ENCODE assay signal across 8 cellular contexts in genomic region chr14:102320671-102321455, GRCh38. TPM values are rescaled to one million over a fixed set of nuclear protein-coding genes. Genes with fewer than 3 reads are reported as not detected.
DNase-seq lines count a peak whose midpoint lies in the region; ATAC-seq, FAIRE-seq and TF ChIP-seq lines count a peak whose summit lies in the region.

No MANE protein-coding gene starts in this region.

- peak overlapping the region; percentile 69 for H3K4me3 ChIP-seq in CD8-positive, alpha-beta memory T cell (ENCODE audit: low read length)
- peak overlapping the region; percentile 66 to 71 for H3K4me3 ChIP-seq in Panc1 (ENCODE audit: low read depth in 2 of 2, low read length in 2 of 2)
- peak overlapping the region in 1 of 3 experiments; percentile 81 for H3K4me3 ChIP-seq in endothelial cell of umbilical vein (replicated peaks in 1 of 3; ENCODE audit: insufficient read depth in 1 of 3, low read depth in 1 of 3, low read length in 3 of 3)
- H3K4me3 ChIP-seq in pancreas, result peak overlapping the region in 3 of 4 donors; percentile 59 to 82 (median 76)

- H3K36me3 ChIP-seq in CD8-positive, alpha-beta memory T cell (ENCODE audit: insufficient read depth, low read length), result no peaks in the 10 kb centered on the region
- H3K36me3 ChIP-seq in Panc1 (ENCODE audit: control insufficient read depth, insufficient read depth, low read length), result no peaks in the 10 kb centered on the region
- peaks cover 0 to under 1% of the 10 kb centered on the region in 2 experiments for H3K36me3 ChIP-seq in endothelial cell of umbilical vein (ENCODE audit: control insufficient read depth in 2 of 2, extremely low read depth in 1 of 2, insufficient read depth in 2 of 2, low read length in 2 of 2)
- H3K36me3 ChIP-seq in pancreas, result peaks cover 0 to 2% (median 0%) of the 10 kb centered on the region in 3 donors

- H3K9me3 ChIP-seq in CD8-positive, alpha-beta memory T cell (ENCODE audit: low read length), result no peaks in the 10 kb centered on the region
- H3K9me3 ChIP-seq in Panc1 (ENCODE audit: control insufficient read depth, insufficient read depth, low read depth, low read length) (no peaks in the 10 kb centered on the region), endothelial cell of umbilical vein (replicated peaks; ENCODE audit: control insufficient read depth, insufficient read depth, low read length) (no peaks in the 10 kb centered on the region), pancreas (no peaks in the 10 kb centered on the region)

- dilution Hi-C loops in endothelial cell of umbilical vein (cut with MboI; ENCODE audit: extremely low pct_ligation_motif_present, low sequenced_read_pairs), result no loop called here

- WGBS in pancreas, 2 donors, result 51 to 57% methylated on average over 17 of the region's 17 CpGs

- no peaks in the 10 kb centered on the region for H3K27me3 ChIP-seq in CD8-positive, alpha-beta memory T cell (ENCODE audit: insufficient read depth, low read length, poor library complexity, severe bottlenecking)
- H3K27me3 ChIP-seq in Panc1 (ENCODE audit: control insufficient read depth, insufficient read depth, low read length) (no peaks in the 10 kb centered on the region), endothelial cell of umbilical vein (ENCODE audit: control insufficient read depth in 2 of 2, insufficient read depth in 2 of 2, low read length in 2 of 2) (no peaks in the 10 kb centered on the region), pancreas (no peaks in the 10 kb centered on the region)

- H4K20me1 ChIP-seq in endothelial cell of umbilical vein (replicated peaks; ENCODE audit: control insufficient read depth, extremely low read depth, insufficient read depth, low read length), result no peaks in the 10 kb centered on the region

- peaks cover 31% of the 10 kb centered on the region for H3K4me1 ChIP-seq in CD8-positive, alpha-beta memory T cell (ENCODE audit: insufficient read depth, low read length)
- peaks cover 16% of the 10 kb centered on the region for H3K4me1 ChIP-seq in Panc1 (ENCODE audit: control insufficient read depth, insufficient read depth, low read length)
- peaks cover 21% of the 10 kb centered on the region for H3K4me1 ChIP-seq in endothelial cell of umbilical vein (ENCODE audit: control insufficient read depth, extremely low read depth, insufficient read depth, low read length)
- H3K4me1 ChIP-seq in pancreas, result peaks cover 6 to 17% (median 10%) of the 10 kb centered on the region in 3 donors

- H3K9me3 Mint-ChIP-seq in CD8-positive, alpha-beta memory T cell, result peaks cover 0 to 3% (median 0%) of the 10 kb centered on the region in 5 donors

- peak overlapping the region; percentile 84 to 96 (median 88) for H3K4me3 Mint-ChIP-seq in CD8-positive, alpha-beta memory T cell

- no peaks in the 10 kb centered on the region for H3K9me1 ChIP-seq in endothelial cell of umbilical vein (replicated peaks; ENCODE audit: control insufficient read depth, extremely low read depth, insufficient read depth, low read length)

- ATAC-seq in Panc1 (no peak), pancreas (no peak), GM18502 (IDR thresholded peaks at IDR 0.05; ENCODE audit: poor library complexity, unreplicated experiment) (no peak)

- intact Hi-C loops in Panc1 (cut with micrococcal nuclease; ENCODE audit: unreplicated experiment), result no loop called here
- intact Hi-C loops in endothelial cell of umbilical vein (cut with micrococcal nuclease), result no loop called here
- intact Hi-C loops in pancreas (cut with DNase I), result no loop called here

- H3K79me2 ChIP-seq in endothelial cell of umbilical vein (ENCODE audit: control insufficient read depth, insufficient read depth, low read length), result peaks cover 5% of the 10 kb centered on the region

- FAIRE-seq in endothelial cell of umbilical vein (lab: Jason Lieb, UNC), result no peak
- FAIRE-seq in pancreas (lab: Jason Lieb, UNC), result no peak

- TF ChIP-seq CTCF in Panc1 (IDR thresholded peaks at IDR 0.05) (no peak), endothelial cell of umbilical vein (IDR thresholded peaks at IDR 0.05; ENCODE audit: extremely low read depth in 1 of 2, insufficient read depth in 1 of 2, low read depth in 1 of 2, low read length in 2 of 2) (no peak), pancreas (IDR thresholded peaks at IDR 0.05) (no peak)

- in situ Hi-C loops in Panc1 (cut with HindIII; ENCODE audit: low pct_unique_long_range_greater_than_20kb, low sequenced_read_pairs) (loop anchor here (25.0 kb wide), 1 partner anchor 109 kb away; no protein-coding TSS in a partner anchor), ACHN (cut with HindIII; ENCODE audit: low pct_ligation_motif_present, low pct_unique_long_range_greater_than_20kb, low sequenced_read_pairs) (no loop called here)

- H3K9ac ChIP-seq in endothelial cell of umbilical vein (replicated peaks; ENCODE audit: extremely low read depth, insufficient read depth, low read length), result peak overlapping the region; percentile 86

- POLR2A ChIA-PET in CD8-positive, alpha-beta memory T cell (lab: Charles Lee), result interaction anchor here (0.6 to 1.4 kb wide), 2 partner anchors 10 to 41 kb away, joined by 3 read pairs; partner anchors contain the start of genes CINP and TECPR2
- POLR2A ChIA-PET in Panc1 (lab: Charles Lee), result interaction anchor here (1.1 kb wide), 1 partner anchor 18 kb away, joined by 17 read pairs; no protein-coding TSS in a partner anchor
- POLR2A ChIA-PET in endothelial cell of umbilical vein (lab: Charles Lee), result no interaction called here

- no peak for DNase-seq in CD8-positive, alpha-beta memory T cell
- DNase-seq in Panc1 (ENCODE audit: low read depth, low spot score) (no peak), endothelial cell of umbilical vein (ENCODE audit: low read depth, low spot score) (no peak), pancreas (peak in 1 of 6 donors; percentile 53), activated gamma-delta T cell treated with Interleukin-2 at 50 U/mL for 16 hours (no peak), ACHN (no peak), A172 (ENCODE audit: low spot score) (no peak)

- H2AFZ ChIP-seq in endothelial cell of umbilical vein (ENCODE audit: low read depth, low read length), result peak overlapping the region; percentile 21

- CTCF ChIA-PET in CD8-positive, alpha-beta memory T cell (lab: Charles Lee), result interaction anchor here (0.7 to 2.3 kb wide), 4 partner anchors 12 to 359 kb away, joined by 3 to 6 read pairs (median 4); partner anchors contain the start of gene MOK
- CTCF ChIA-PET in Panc1 (lab: Charles Lee) (no interaction called here), endothelial cell of umbilical vein (lab: Charles Lee) (interaction anchor here (1.0 to 1.5 kb wide), 2 partner anchors 118 to 195 kb away, joined by 3 to 6 read pairs; no protein-coding TSS in a partner anchor)

- H3K27me3 Mint-ChIP-seq in CD8-positive, alpha-beta memory T cell, result peaks cover 0 to 8% of the 10 kb centered on the region in 2 donors

- H3K36me3 Mint-ChIP-seq in CD8-positive, alpha-beta memory T cell, result peaks cover 0 to 23% (median 2%) of the 10 kb centered on the region in 3 donors

- H3K27ac Mint-ChIP-seq in CD8-positive, alpha-beta memory T cell, result peak overlapping the region; percentile 65 to 99 (median 94)

- TSS peak; percentile 84 for BruUV-seq in Panc1 (replicated peaks; lab: Mats Ljungman, UMichigan)
- no TSS peak for BruUV-seq in endothelial cell of umbilical vein (replicated peaks; lab: Mats Ljungman, UMichigan)

- peak overlapping the region; percentile 87 for H3K4me2 ChIP-seq in endothelial cell of umbilical vein (ENCODE audit: insufficient read depth, low read length)

- peak overlapping the region; percentile 88 for H3K27ac ChIP-seq in CD8-positive, alpha-beta memory T cell (ENCODE audit: low read depth, low read length)
- H3K27ac ChIP-seq in Panc1 (ENCODE audit: low read length), result peak overlapping the region; percentile 89
- H3K27ac ChIP-seq in endothelial cell of umbilical vein (ENCODE audit: insufficient read depth, low read depth, low read length), result no peak overlapping the region
- peak overlapping the region in 2 of 4 donors; percentile 88 to 90 for H3K27ac ChIP-seq in pancreas

- H3K4me1 Mint-ChIP-seq in CD8-positive, alpha-beta memory T cell, result peaks cover 37 to 58% (median 57%) of the 10 kb centered on the region in 3 donors

- TF ChIP-seq POLR2A in endothelial cell of umbilical vein (IDR thresholded peaks at IDR 0.05; ENCODE audit: low read depth, low read length), result no peak

RNA-seq across cellular contexts. Expression of gene ZNF839, which starts 1.3 kb away (rescaled TPM):
- total RNA-seq in CD8-positive, alpha-beta memory T cell, result 10 to 100 TPM; 12.9 to 14.0 TPM
- polyA plus RNA-seq in CD8-positive, alpha-beta memory T cell, result 7.2 TPM
- total RNA-seq in Panc1 (2021; ENCODE audit: unreplicated experiment) (10.8 TPM), endothelial cell of umbilical vein (12.5 TPM in 2 replicates), pancreas (1 to 10 TPM; 5.9 to 8.3 (median 6.8) TPM)
- 7.2 TPM for polyA plus RNA-seq in Panc1 (2012; ENCODE audit: insufficient read length)
- polyA plus RNA-seq in endothelial cell of umbilical vein (8.5 and 9.8 TPM in 2 replicates), pancreas (10 to 100 TPM; 16.3 to 24.9 TPM)
- 6.2 and 7.3 TPM in 2 replicates for polyA plus RNA-seq in endothelial cell of umbilical vein (2011; cell fraction: cytosol; rRNA removed)
- 39.0 and 41.4 TPM in 2 replicates for polyA plus RNA-seq in endothelial cell of umbilical vein (2011; cell fraction: nucleus; rRNA removed)
- 4.2 and 4.6 TPM in 2 replicates for polyA plus RNA-seq in endothelial cell of umbilical vein (2012)
- 7.1 and 7.3 TPM in 2 replicates for polyA minus RNA-seq in endothelial cell of umbilical vein
- polyA minus RNA-seq in endothelial cell of umbilical vein (2011; cell fraction: cytosol; rRNA and poly(A)+ RNA removed), result 12.1 TPM
- polyA minus RNA-seq in endothelial cell of umbilical vein (2011; cell fraction: nucleus; rRNA and poly(A)+ RNA removed), result 10.3 and 10.9 TPM in 2 replicates
- 6.8 and 8.5 TPM in 2 replicates for total RNA-seq in A172 (2014; rRNA removed; shearing (Covaris generic))

RNA-seq across cellular contexts. Expression of gene MOK, which starts 15.9 kb away (rescaled TPM):
- 1 to 10 TPM; 5.8 to 7.3 TPM for total RNA-seq in CD8-positive, alpha-beta memory T cell
- polyA plus RNA-seq in CD8-positive, alpha-beta memory T cell, result 2.8 TPM
- 9.8 TPM for total RNA-seq in Panc1 (2021; ENCODE audit: unreplicated experiment)
- polyA plus RNA-seq in Panc1 (2012; ENCODE audit: insufficient read length), result 6.9 TPM
- total RNA-seq in endothelial cell of umbilical vein, result 6.1 and 6.4 TPM in 2 replicates
- 7.2 and 8.6 TPM in 2 replicates for polyA plus RNA-seq in endothelial cell of umbilical vein
- 5.4 and 5.5 TPM in 2 replicates for polyA plus RNA-seq in endothelial cell of umbilical vein (2011; cell fraction: cytosol; rRNA removed)
- polyA plus RNA-seq in endothelial cell of umbilical vein (2011; cell fraction: nucleus; rRNA removed), result 30.9 TPM in 2 replicates
- 2.7 and 4.3 TPM in 2 replicates for polyA plus RNA-seq in endothelial cell of umbilical vein (2012)
- 5.9 and 7.3 TPM in 2 replicates for polyA minus RNA-seq in endothelial cell of umbilical vein
- polyA minus RNA-seq in endothelial cell of umbilical vein (2011; cell fraction: cytosol; rRNA and poly(A)+ RNA removed), result 1.1 TPM
- polyA minus RNA-seq in endothelial cell of umbilical vein (2011; cell fraction: nucleus; rRNA and poly(A)+ RNA removed), result 10.8 and 12.0 TPM in 2 replicates
- total RNA-seq in pancreas, result 10 to 100 TPM in 2 of 6 donors, 1 to 10 TPM in 4; 7.7 to 10.7 (median 8.6) TPM
- polyA plus RNA-seq in pancreas, result 10 to 100 TPM; 24.9 to 35.9 TPM
- total RNA-seq in A172 (2014; rRNA removed; shearing (Covaris generic)), result 8.4 and 11.6 TPM in 2 replicates

RNA-seq across cellular contexts. Expression of gene CINP, which starts 41.8 kb away (rescaled TPM):
- total RNA-seq in CD8-positive, alpha-beta memory T cell, result 10 to 100 TPM; 65.4 to 66.0 TPM
- 40.5 TPM for polyA plus RNA-seq in CD8-positive, alpha-beta memory T cell
- total RNA-seq in Panc1 (2021; ENCODE audit: unreplicated experiment) (28.3 TPM), endothelial cell of umbilical vein (42.1 and 44.0 TPM in 2 replicates), pancreas (10 to 100 TPM; 19.5 to 26.3 (median 23.8) TPM)
- 29.0 TPM for polyA plus RNA-seq in Panc1 (2012; ENCODE audit: insufficient read length)
- polyA plus RNA-seq in endothelial cell of umbilical vein (73.3 and 79.1 TPM in 2 replicates), pancreas (10 to 100 TPM; 25.8 to 26.4 TPM)
- polyA plus RNA-seq in endothelial cell of umbilical vein (2011; cell fraction: cytosol; rRNA removed), result 54.9 and 58.6 TPM in 2 replicates
- polyA plus RNA-seq in endothelial cell of umbilical vein (2011; cell fraction: nucleus; rRNA removed), result 22.6 and 23.5 TPM in 2 replicates
- 36.6 and 48.0 TPM in 2 replicates for polyA plus RNA-seq in endothelial cell of umbilical vein (2012)
- 23.1 and 35.2 TPM in 2 replicates for polyA minus RNA-seq in endothelial cell of umbilical vein
- polyA minus RNA-seq in endothelial cell of umbilical vein (2011; cell fraction: cytosol; rRNA and poly(A)+ RNA removed), result 29.0 TPM
- polyA minus RNA-seq in endothelial cell of umbilical vein (2011; cell fraction: nucleus; rRNA and poly(A)+ RNA removed), result 8.7 and 16.1 TPM in 2 replicates
- total RNA-seq in A172 (2014; rRNA removed; shearing (Covaris generic)), result 47.4 and 51.2 TPM in 2 replicates

RNA-seq across cellular contexts. Expression of gene TECPR2, which starts 41.9 kb away (rescaled TPM):
- total RNA-seq in CD8-positive, alpha-beta memory T cell, result 10 to 100 TPM in 1 of 2 experiments, 1 to 10 TPM in 1; 8.4 to 11.6 TPM
- polyA plus RNA-seq in CD8-positive, alpha-beta memory T cell, result 4.5 TPM
- 15.5 TPM for total RNA-seq in Panc1 (2021; ENCODE audit: unreplicated experiment)
- polyA plus RNA-seq in Panc1 (2012; ENCODE audit: insufficient read length), result 15.7 TPM
- 21.5 TPM in 2 replicates for total RNA-seq in endothelial cell of umbilical vein
- polyA plus RNA-seq in endothelial cell of umbilical vein, result 8.9 and 9.4 TPM in 2 replicates
- 8.3 and 8.5 TPM in 2 replicates for polyA plus RNA-seq in endothelial cell of umbilical vein (2011; cell fraction: cytosol; rRNA removed)
- 15.8 and 17.3 TPM in 2 replicates for polyA plus RNA-seq in endothelial cell of umbilical vein (2011; cell fraction: nucleus; rRNA removed)
- 12.1 and 12.8 TPM in 2 replicates for polyA plus RNA-seq in endothelial cell of umbilical vein (2012)
- polyA minus RNA-seq in endothelial cell of umbilical vein, result 19.0 and 27.6 TPM in 2 replicates
- 7.3 TPM for polyA minus RNA-seq in endothelial cell of umbilical vein (2011; cell fraction: cytosol; rRNA and poly(A)+ RNA removed)
- 14.0 and 20.9 TPM in 2 replicates for polyA minus RNA-seq in endothelial cell of umbilical vein (2011; cell fraction: nucleus; rRNA and poly(A)+ RNA removed)
- total RNA-seq in pancreas, result 10 to 100 TPM in 4 of 6 donors, 1 to 10 TPM in 2; 7.9 to 18.2 (median 11.0) TPM
- polyA plus RNA-seq in pancreas, result 10 to 100 TPM in 1 of 2 donors, 1 to 10 TPM in 1; 3.3 to 10.2 TPM
- 2.4 and 7.1 TPM in 2 replicates for total RNA-seq in A172 (2014; rRNA removed; shearing (Covaris generic))
